8 cellular contexts compared by ENCODE assay signal in genomic region chr16:3175157-3176153, GRCh38. TPM values are rescaled to one million over a fixed set of nuclear protein-coding genes. Genes with fewer than 3 reads are reported as not detected.
DNase-seq lines count a peak whose midpoint lies in the region; ATAC-seq, FAIRE-seq and TF ChIP-seq lines count a peak whose summit lies in the region.

No MANE protein-coding gene starts in this region.

- peak overlapping the region; percentile 40 for H3K4me3 ChIP-seq in fibroblast of mammary gland (ENCODE audit: control insufficient read depth, low read depth, low read length)

- no peak for TF ChIP-seq CTCF in fibroblast of mammary gland (conservative IDR thresholded peaks at IDR 0.05; ENCODE audit: control insufficient read depth, insufficient read depth, low read depth, low read length)
- no peak for TF ChIP-seq CTCF in osteocyte (IDR thresholded peaks at IDR 0.05)
- no peak for TF ChIP-seq CTCF in omental fat pad (IDR thresholded peaks at IDR 0.05)

- H3K4me1 Mint-ChIP-seq in osteocyte (ENCODE audit: unreplicated experiment): peaks cover 23% of the 10 kb centered on the region

- no peak overlapping the region for H3K27ac Mint-ChIP-seq in osteocyte (ENCODE audit: unreplicated experiment)

- no peak overlapping the region for H3K4me3 Mint-ChIP-seq in osteocyte (ENCODE audit: unreplicated experiment)

- peak in 2 of 3 donors; percentile 62 to 75 for DNase-seq in stimulated activated CD4-positive, alpha-beta T cell treated with anti-CD3 and anti-CD28 coated beads, Interleukin-12 subunit alpha, Interleukin-12 subunit beta, amount 100 ng/mL, for 48 hours (ENCODE audit: low read depth in 2 of 3, low spot score in 1 of 3)
- no peak for DNase-seq in stimulated activated CD4-positive, alpha-beta T cell treated with anti-CD3 and anti-CD28 coated beads, Interleukin-4, amount 100 ng/mL, for 4 hours
- DNase-seq in RCC 7860 (ENCODE audit: low spot score): peak; percentile 85
- peak; percentile 75 for DNase-seq in fibroblast of mammary gland (ENCODE audit: low read depth)
- DNase-seq in osteocyte (ENCODE audit: extremely low spot score, unreplicated experiment): no peak
- DNase-seq in omental fat pad (ENCODE audit: low spot score): no peak

- peaks cover 56% of the 10 kb centered on the region for H3K27me3 Mint-ChIP-seq in osteocyte (ENCODE audit: unreplicated experiment)

- H3K9me3 Mint-ChIP-seq in osteocyte (ENCODE audit: unreplicated experiment): no peaks in the 10 kb centered on the region

- FAIRE-seq in RCC 7860 (lab: Jason Lieb, UNC): no peak

- ATAC-seq in GM18505 (IDR thresholded peaks at IDR 0.05; ENCODE audit: unreplicated experiment): no peak
- no peak for ATAC-seq in omental fat pad (ENCODE audit: low FRiP score)
- ATAC-seq in GM21717 (IDR thresholded peaks at IDR 0.05; ENCODE audit: unreplicated experiment): no peak

- H3K36me3 Mint-ChIP-seq in osteocyte (ENCODE audit: unreplicated experiment): no peaks in the 10 kb centered on the region

- no peak for TF ChIP-seq POLR2A in GM18505 (IDR thresholded peaks at IDR 0.05; ENCODE audit: borderline replicate concordance, extremely low read depth, insufficient read depth, insufficient read length)

RNA-seq across cellular contexts. Expression of gene OR1F1, which starts 12.5 kb away (rescaled TPM):
- total RNA-seq in osteocyte (not detected in 2 replicates), omental fat pad (not detected)

RNA-seq across cellular contexts. Expression of gene ZNF213, which starts 40.6 kb away (rescaled TPM):
- 13.4 and 14.3 TPM in 2 replicates for total RNA-seq in osteocyte
- 1 to 10 TPM; 1.8 to 4.1 (median 3.6) TPM for total RNA-seq in omental fat pad

RNA-seq across cellular contexts. Expression of gene ZNF200, which starts 59.5 kb away (rescaled TPM):
- total RNA-seq in osteocyte: 9.0 and 9.1 TPM in 2 replicates
- 10 to 100 TPM in 2 of 4 donors, 1 to 10 TPM in 2; 4.3 to 12.6 (median 8.7) TPM for total RNA-seq in omental fat pad

Comparison
In these comparisons a context has a peak if more than half of its experiments do, and no peak if none do; other contexts are left out.
1. DNase-seq: peak in stimulated activated CD4-positive, alpha-beta T cell treated with anti-CD3 and anti-CD28 coated beads, Interleukin-12 subunit alpha, Interleukin-12 subunit beta, amount 100 ng/mL, for 48 hours (2 of 3), RCC 7860 (single experiment) and fibroblast of mammary gland (single experiment); none in stimulated activated CD4-positive, alpha-beta T cell treated with anti-CD3 and anti-CD28 coated beads, Interleukin-4, amount 100 ng/mL, for 4 hours (0 of 2), osteocyte (single experiment) and omental fat pad (single experiment).